13 cellular contexts compared by ENCODE assay signal in the genomic region with DNA sequence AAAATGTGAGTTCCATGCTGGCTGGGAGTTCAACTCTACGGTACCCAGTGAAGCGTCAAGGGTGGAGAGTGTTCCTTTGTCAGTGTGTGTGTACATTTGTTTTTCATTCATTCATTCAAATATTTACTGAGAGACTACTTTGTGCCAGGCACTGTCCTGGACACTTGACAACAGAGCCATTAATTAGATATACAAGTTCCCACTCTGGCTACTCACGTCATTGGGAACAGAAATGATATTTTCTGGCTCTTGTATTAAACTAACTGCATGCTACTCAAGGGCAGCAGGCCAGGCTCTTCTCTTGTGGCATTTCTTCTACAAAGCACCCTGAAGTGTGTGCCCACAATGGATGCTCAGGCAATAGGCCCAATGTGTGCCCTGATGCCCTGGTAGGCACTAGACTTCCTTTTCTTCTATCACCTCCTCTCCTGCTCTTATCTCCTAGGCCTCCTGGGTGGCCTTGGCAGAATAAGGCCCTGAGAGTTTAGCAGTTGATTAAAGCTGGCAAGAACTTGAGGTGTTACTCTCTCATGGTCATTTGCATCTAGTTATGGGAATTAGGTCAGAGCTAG. TPM values are rescaled to one million over a fixed set of nuclear protein-coding genes. Genes with fewer than 3 reads are reported as not detected.
DNase-seq lines count a peak whose midpoint lies in the region; ATAC-seq and TF ChIP-seq lines count a peak whose summit lies in the region.
"Had no signal": no experiment of that assay in that cellular context is flagged by ENCODE, and none has a peak within 500 bp of the region (broad histone marks: within the 10 kb centered on the region; RNA-seq: fewer than 3 reads in every experiment).

No MANE protein-coding gene starts in this region.

- H3K4me2 ChIP-seq in DOHH2 (ENCODE audit: low read length) (peak overlapping the region; percentile 44), OCI-LY1 (ENCODE audit: low read length) (peak overlapping the region; percentile 17; the same call in 1 of the 2 replicates), smooth muscle cell (no peak overlapping the region)

- intact Hi-C loops in heart right ventricle (cut with DNase I), result loop anchor here in 1 of 10 donors (10.0 kb wide), 1 partner anchor 96 kb away; no protein-coding TSS in a partner anchor

- H3K9me2 ChIP-seq in DOHH2 (replicated peaks; ENCODE audit: control insufficient read depth, low read length) (no peaks in the 10 kb centered on the region), OCI-LY1 (ENCODE audit: low read depth, low read length) (no peaks in the 10 kb centered on the region)

- ATAC-seq in heart right ventricle, result peak in 6 of 8 donors; percentile 24 to 85 (median 40)

- no peaks in the 10 kb centered on the region for H3K27me3 ChIP-seq in DOHH2 (ENCODE audit: control insufficient read depth, low read length)
- no peaks in the 10 kb centered on the region for H3K27me3 ChIP-seq in OCI-LY1 (ENCODE audit: insufficient read depth, low read length)
- H3K27me3 ChIP-seq in heart right ventricle, result no peaks in the 10 kb centered on the region
- H3K27me3 ChIP-seq in smooth muscle cell (ENCODE audit: low read depth), result no peaks in the 10 kb centered on the region

- H3K4me3 ChIP-seq in DOHH2 (ENCODE audit: low read length) (peak overlapping the region; percentile 19; the same call in 1 of the 2 replicates), OCI-LY1 (ENCODE audit: low read depth, low read length, poor library complexity, severe bottlenecking) (no peak overlapping the region), heart right ventricle (no peak overlapping the region), smooth muscle cell (no peak overlapping the region)

- no peaks in the 10 kb centered on the region for H4K20me1 ChIP-seq in DOHH2 (ENCODE audit: control insufficient read depth, insufficient read depth, low read depth, low read length)
- no peaks in the 10 kb centered on the region for H4K20me1 ChIP-seq in OCI-LY1 (ENCODE audit: insufficient read depth, low read length)
- no peaks in the 10 kb centered on the region for H4K20me1 ChIP-seq in smooth muscle cell (ENCODE audit: low read depth)

- DNase-seq in heart right ventricle (no peak), smooth muscle cell (lab: John Stamatoyannopoulos, UW; ENCODE audit: unreplicated experiment) (no peak), GF-D8 (lab: John Stamatoyannopoulos, UW) (no peak), cerebellum (ENCODE audit: low spot score) (no peak), activated gamma-delta T cell (lab: John Stamatoyannopoulos, UW) (no peak), T-helper 1 cell (no peak)
- DNase-seq: anterior cingulate cortex; immature natural killer cell; retina; stimulated activated CD4-positive, alpha-beta T cell treated with anti-CD3 and anti-CD28 coated beads, Interleukin-4, amount 100 ng/mL, for 4 hours; stimulated activated naive CD4-positive, alpha-beta T cell treated with Interleukin-2 at 50 U/mL for 16 hours had no signal

- no peak overlapping the region for H3K9ac ChIP-seq in OCI-LY1 (ENCODE audit: low read length)
- no peak overlapping the region for H3K9ac ChIP-seq in smooth muscle cell (ENCODE audit: low read depth)

- H2AFZ ChIP-seq in OCI-LY1 (ENCODE audit: low read length) (0 out of 2 replicates have a peak overlapping the region, but pooled peaks have one; percentile 2), smooth muscle cell (ENCODE audit: low read depth) (no peak overlapping the region)

- no peaks in the 10 kb centered on the region for H3K79me2 ChIP-seq in DOHH2 (ENCODE audit: control insufficient read depth, low read length)
- H3K79me2 ChIP-seq in OCI-LY1 (ENCODE audit: insufficient read depth, low read length), result no peaks in the 10 kb centered on the region
- no peaks in the 10 kb centered on the region for H3K79me2 ChIP-seq in smooth muscle cell (ENCODE audit: low read depth)

- TF ChIP-seq CTCF in DOHH2 (IDR thresholded peaks at IDR 0.05; ENCODE audit: low read depth, low read length, poor library complexity, severe bottlenecking) (no peak), OCI-LY1 (IDR thresholded peaks at IDR 0.05; ENCODE audit: low read length) (no peak), heart right ventricle (IDR thresholded peaks at IDR 0.05) (no peak), smooth muscle cell (IDR thresholded peaks at IDR 0.05; ENCODE audit: borderline replicate concordance, insufficient read depth, poor library complexity, severe bottlenecking) (no peak)

- H3K4me1 ChIP-seq in DOHH2 (ENCODE audit: control insufficient read depth, low read length) (peaks cover 41% of the 10 kb centered on the region), OCI-LY1 (ENCODE audit: insufficient read depth, low read length, severe bottlenecking) (peaks cover 23% of the 10 kb centered on the region), heart right ventricle (peaks cover 0 to 43% (median 23%) of the 10 kb centered on the region in 9 donors), smooth muscle cell (ENCODE audit: low read depth) (peaks cover 4% of the 10 kb centered on the region)

- H3F3A ChIP-seq in DOHH2 (ENCODE audit: control insufficient read depth, insufficient read depth), result peaks cover 4% of the 10 kb centered on the region
- H3F3A ChIP-seq in OCI-LY1 (ENCODE audit: insufficient read depth, low read length), result no peaks in the 10 kb centered on the region
- peaks cover 20% of the 10 kb centered on the region for H3F3A ChIP-seq in smooth muscle cell (ENCODE audit: low read depth)

- no peaks in the 10 kb centered on the region for H3K36me3 ChIP-seq in DOHH2 (ENCODE audit: control insufficient read depth, low read length)
- no peaks in the 10 kb centered on the region for H3K36me3 ChIP-seq in OCI-LY1 (ENCODE audit: insufficient read depth, low read length)
- no peaks in the 10 kb centered on the region for H3K36me3 ChIP-seq in heart right ventricle
- no peaks in the 10 kb centered on the region for H3K36me3 ChIP-seq in smooth muscle cell (ENCODE audit: low read depth)

- H3K27ac ChIP-seq in DOHH2 (ENCODE audit: low read depth, low read length), result no peak overlapping the region
- no peak overlapping the region for H3K27ac ChIP-seq in OCI-LY1 (ENCODE audit: low read depth, low read length, poor library complexity, severe bottlenecking)
- H3K27ac ChIP-seq in heart right ventricle, result peak overlapping the region in 1 of 10 donors; percentile 2
- peak overlapping the region; percentile 93 for H3K27ac ChIP-seq in smooth muscle cell (ENCODE audit: low read depth)

- no peaks in the 10 kb centered on the region for H3K9me3 ChIP-seq in DOHH2 (ENCODE audit: control insufficient read depth, insufficient read depth, low read length)
- no peaks in the 10 kb centered on the region for H3K9me3 ChIP-seq in OCI-LY1 (ENCODE audit: low read length)
- H3K9me3 ChIP-seq in heart right ventricle, result no peaks in the 10 kb centered on the region
- no peaks in the 10 kb centered on the region for H3K9me3 ChIP-seq in smooth muscle cell (replicated peaks; ENCODE audit: low read depth)

- WGBS in heart right ventricle, 2 donors, result 77 to 82% methylated on average over 3 of the region's 3 CpGs
- WGBS in smooth muscle cell (ENCODE audit: low lambda C conversion rate), result 97% methylated on average over 3 of the region's 3 CpGs

RNA-seq across cellular contexts. Expression of gene SMAD3, which starts 14.2 kb away (rescaled TPM):
- total RNA-seq in heart right ventricle (10 to 100 TPM; 11.3 to 44.8 (median 15.7) TPM), smooth muscle cell (21.9 and 25.9 TPM in 2 replicates), cerebellum (10.4 TPM)
- polyA plus RNA-seq in heart right ventricle (1 to 10 TPM; 6.2 to 7.8 TPM), smooth muscle cell (20.2 and 27.7 TPM in 2 replicates)
